In the genomic region with DNA sequence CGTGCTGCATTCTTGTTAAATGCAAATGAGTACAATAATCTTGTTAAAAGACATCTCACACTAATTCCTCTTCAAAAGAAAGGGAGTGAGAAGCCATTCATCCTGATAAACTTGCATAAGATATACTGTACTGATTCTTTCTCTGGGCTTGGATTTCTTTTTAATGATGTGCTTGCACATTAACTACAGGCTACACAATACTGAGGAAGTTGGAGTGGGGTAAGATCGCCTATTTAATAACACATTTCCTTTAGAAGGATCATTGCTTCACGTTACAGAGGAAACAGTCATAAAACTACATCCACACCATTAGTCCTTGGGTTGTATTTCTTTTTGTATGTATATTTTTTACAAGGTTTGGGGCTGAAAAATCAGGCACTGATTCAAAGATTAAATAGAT, we compare ENCODE assay signal across 30 cellular contexts. TPM values are rescaled to one million over a fixed set of nuclear protein-coding genes. Genes with fewer than 3 reads are reported as not detected.
DNase-seq lines count a peak whose midpoint lies in the region; ATAC-seq, FAIRE-seq and TF ChIP-seq lines count a peak whose summit lies in the region.
"Had no signal": no experiment of that assay in that cellular context is flagged by ENCODE, and none has a peak within 500 bp of the region (broad histone marks: within the 10 kb centered on the region; RNA-seq: fewer than 3 reads in every experiment).

No MANE protein-coding gene starts in this region.

- TF ChIP-seq EP300 in A549 (IDR thresholded peaks at IDR 0.05) = no peak

- no peak for TF ChIP-seq CTCF in A549 (IDR thresholded peaks at IDR 0.05)
- TF ChIP-seq CTCF in CD8-positive, alpha-beta T cell (IDR thresholded peaks at IDR 0.05) = no peak

- H3K4me3 ChIP-seq in A549 = no peak overlapping the region
- no peak overlapping the region for H3K4me3 ChIP-seq in CD8-positive, alpha-beta T cell (ENCODE audit: low read depth, low read length)
- H3K4me3 ChIP-seq: dorsolateral prefrontal cortex, heart right ventricle, lower lobe of right lung, PC-9 had no signal

- peaks cover 12% of the 10 kb centered on the region for H3K36me3 Mint-ChIP-seq in CD8-positive, alpha-beta T cell

- no peaks in the 10 kb centered on the region for H3K27me3 Mint-ChIP-seq in CD8-positive, alpha-beta T cell (ENCODE audit: low read depth)
- H3K27me3 Mint-ChIP-seq: activated naive CD8-positive, alpha-beta T cell; naive thymus-derived CD8-positive, alpha-beta T cell; type B pancreatic cell had no signal

- H3K36me3 ChIP-seq in CD8-positive, alpha-beta T cell (ENCODE audit: insufficient read depth, low read length) = no peaks in the 10 kb centered on the region
- H3K36me3 ChIP-seq: heart right ventricle, lower lobe of right lung had no signal

- no peak for TF ChIP-seq RAD21 in A549 (conservative IDR thresholded peaks at IDR 0.05 in 1 of 2, IDR thresholded peaks at IDR 0.05 in 1 of 2)

- H3K27ac Mint-ChIP-seq in CD8-positive, alpha-beta T cell = peak overlapping the region; percentile 1
- H3K27ac Mint-ChIP-seq: activated CD8-positive, alpha-beta T cell treated with anti-CD3 and anti-CD28 coated beads, Interleukin-2, amount 10 ng/mL, durations not matched to agents 7 days and 5 days; activated naive CD8-positive, alpha-beta T cell; type B pancreatic cell had no signal

- no peaks in the 10 kb centered on the region for H3K9me3 Mint-ChIP-seq in CD8-positive, alpha-beta T cell
- H3K9me3 Mint-ChIP-seq: naive thymus-derived CD8-positive, alpha-beta T cell had no signal

- H3K27me3 ChIP-seq in CD8-positive, alpha-beta T cell (ENCODE audit: insufficient read depth, low read length) = no peaks in the 10 kb centered on the region
- H3K27me3 ChIP-seq: dorsolateral prefrontal cortex, heart right ventricle had no signal

- no peak overlapping the region for H3K27ac ChIP-seq in A549
- H3K27ac ChIP-seq in CD8-positive, alpha-beta T cell (ENCODE audit: low read depth, low read length) = no peak overlapping the region
- H3K27ac ChIP-seq: dorsolateral prefrontal cortex, heart right ventricle, lower lobe of right lung, PC-9 had no signal

- peaks cover 36% of the 10 kb centered on the region for H3K4me1 ChIP-seq in A549
- H3K4me1 ChIP-seq in CD8-positive, alpha-beta T cell (ENCODE audit: insufficient read depth, low read length) = no peaks in the 10 kb centered on the region

- CTCF ChIA-PET in A549 (lab: Yijun Ruan, JAX) = no interaction called here
- CTCF ChIA-PET in CD8-positive, alpha-beta T cell (lab: Charles Lee) = no interaction called here

- no peak overlapping the region for H3K4me3 Mint-ChIP-seq in CD8-positive, alpha-beta T cell
- H3K4me3 Mint-ChIP-seq: activated CD8-positive, alpha-beta T cell treated with anti-CD3 and anti-CD28 coated beads, Interleukin-2, amount 10 ng/mL, durations not matched to agents 7 days and 5 days; activated naive CD8-positive, alpha-beta T cell; type B pancreatic cell had no signal

- ATAC-seq in A549 (no peak), left lobe of liver (peak; percentile 20), GM21360 (IDR thresholded peaks at IDR 0.05; ENCODE audit: unreplicated experiment) (no peak), GM21737 (IDR thresholded peaks at IDR 0.05; ENCODE audit: unreplicated experiment) (no peak), GM21515 (IDR thresholded peaks at IDR 0.05; ENCODE audit: unreplicated experiment) (no peak)
- ATAC-seq in CD8-positive, alpha-beta T cell = no peak
- ATAC-seq: activated CD8-positive, alpha-beta T cell treated with anti-CD3 and anti-CD28 coated beads, Interleukin-2, amount 10 ng/mL, durations not matched to agents 7 days and 5 days; heart right ventricle; naive thymus-derived CD8-positive, alpha-beta T cell had no signal

- peak overlapping the region; percentile 56; the same call in 1 of the 3 replicates for H3K4me2 ChIP-seq in A549
- H3K4me2 ChIP-seq: PC-9 had no signal

- TF ChIP-seq POLR2A in A549 (IDR thresholded peaks at IDR 0.05; ENCODE audit: low read length) = no peak

- H3K4me1 Mint-ChIP-seq in CD8-positive, alpha-beta T cell (ENCODE audit: low read depth) = peaks cover 41% of the 10 kb centered on the region

- POLR2A ChIA-PET in A549 (lab: Yijun Ruan, JAX) = no interaction called here
- POLR2A ChIA-PET in CD8-positive, alpha-beta T cell (lab: Charles Lee) = no interaction called here

- no peaks in the 10 kb centered on the region for H3K9me3 ChIP-seq in A549
- H3K9me3 ChIP-seq in CD8-positive, alpha-beta T cell (ENCODE audit: low read length) = no peaks in the 10 kb centered on the region
- H3K9me3 ChIP-seq: heart right ventricle, lower lobe of right lung had no signal

- intact Hi-C loops in CD8-positive, alpha-beta T cell (cut with DNase I, micrococcal nuclease) = no loop called here

- WGBS in A549 (ENCODE audit: missing lambda C conversion rate) = 67% methylated on average over 3 of the region's 3 CpGs

- DNase-seq in A549 (ENCODE audit: low read depth in 1 of 2, low spot score in 1 of 2) (no peak), NOMO-1 treated with DMSO at 0.1 percent for 48 hours (lab: John Stamatoyannopoulos, UW; ENCODE audit: unreplicated experiment) (peak; percentile 93), left lobe of liver (ENCODE audit: low spot score) (no peak)
- DNase-seq in CD8-positive, alpha-beta T cell = no peak
- DNase-seq in stimulated activated CD8-positive, alpha-beta memory T cell treated with anti-CD3 and anti-CD28 coated beads, Interleukin-4, amount 100 ng/mL, for 48 hours = no peak
- DNase-seq: activated CD4-positive, alpha-beta T cell treated with anti-CD3 and anti-CD28 coated beads for 4 hours; activated CD8-positive, alpha-beta T cell treated with anti-CD3 and anti-CD28 coated beads, Interleukin-2, amount 10 ng/mL, durations not matched to agents 7 days and 5 days; C1 segment of cervical spinal cord; COR-L47; DMS79; dorsolateral prefrontal cortex; foreskin melanocyte; HCEC 1CT; heart right ventricle; lower lobe of right lung; naive thymus-derived CD8-positive, alpha-beta T cell; NCI-H2029 treated with DMSO at 0.1 percent for 48 hours; NCI-H2227 treated with DMSO at 0.1 percent for 48 hours; NCI-H774; PC-9; stimulated activated CD4-positive, alpha-beta T cell treated with anti-CD3 and anti-CD28 coated beads, Interleukin-4, amount 100 ng/mL, for 24 hours; substantia nigra; SW 1271 had no signal

- no peak for FAIRE-seq in A549 (lab: Jason Lieb, UNC)
- FAIRE-seq: G401.6, keratinocyte had no signal

TF ChIP-seq in A549, 52 proteins besides CTCF, POLR2A, EP300 and RAD21:
- TF ChIP-seq RARB (CRISPR knock-in tag; IDR thresholded peaks at IDR 0.05) = no peak

RNA-seq across cellular contexts. Expression of a gene that starts 36.6 kb away (rescaled TPM):
- polyA plus RNA-seq in A549 (2011; rRNA removed) (35.5 and 41.7 TPM in 2 replicates), A549 (2017; fragmentation: RNase III; extraction: RNeasy Plus Mini Kit Qiagen cat#74134 plus additional on column Dnase treatment) (18.9 to 22.8 TPM (median 18.9 TPM) in 3 replicates)
- 3.5 and 4.5 TPM in 2 replicates for polyA plus RNA-seq in A549 (2012; cell fraction: cytosol; rRNA removed)
- 2.9 and 4.0 TPM in 2 replicates for polyA plus RNA-seq in A549 (2012; cell fraction: nucleus; rRNA removed)
- polyA minus RNA-seq in A549 (2011; rRNA and poly(A)+ RNA removed) = 41.8 and 47.2 TPM in 2 replicates
- 10 to 100 TPM; 62.4 to 64.3 TPM for total RNA-seq in CD8-positive, alpha-beta T cell
- total RNA-seq in left lobe of liver = 19.3 TPM
